ENCODE assay signal across 1 cellular context in the genomic region with DNA sequence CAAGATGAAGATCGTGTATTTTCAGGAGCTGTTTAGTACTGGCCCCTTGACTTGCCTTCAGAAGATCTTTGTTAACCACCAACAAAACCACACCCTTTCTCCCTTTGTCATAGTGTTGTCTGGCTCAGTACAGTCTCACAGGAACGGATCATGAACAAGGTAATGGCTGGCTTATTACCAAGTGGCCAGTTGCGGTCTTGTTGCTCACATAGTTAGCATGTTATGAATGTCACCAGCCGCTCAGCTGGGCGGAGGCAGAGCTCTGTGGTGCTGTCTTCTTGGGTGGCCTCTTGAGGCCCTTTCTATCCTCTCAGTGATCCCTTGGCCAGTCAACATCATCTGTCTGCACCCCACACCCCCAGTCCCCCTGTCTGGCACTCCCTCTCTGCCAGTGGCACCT.
TF ChIP-seq lines count a peak whose summit lies in the region.

No MANE protein-coding gene starts in this region.

TF ChIP-seq in IMR-90, 13 proteins besides CTCF, POLR2A, EP300 and RAD21:
- TF ChIP-seq CEBPB (IDR thresholded peaks at IDR 0.05; ENCODE audit: low read depth, low read length) (peak; percentile 40; the same call in 1 of the 2 replicates), RFX5 (IDR thresholded peaks at IDR 0.05; ENCODE audit: low read depth, low read length) (no peak), FOS (IDR thresholded peaks at IDR 0.05; ENCODE audit: low read depth, low read length) (0 out of 2 replicates have a peak, but pooled peaks have one; percentile 19), RCOR1 (IDR thresholded peaks at IDR 0.05; ENCODE audit: insufficient replicate concordance, low read length) (peak; percentile 58), BHLHE40 (IDR thresholded peaks at IDR 0.05; ENCODE audit: low read depth, low read length) (peak; percentile 27; the same call in 1 of the 2 replicates), CHD1 (IDR thresholded peaks at IDR 0.05; ENCODE audit: low read depth, low read length) (no peak)
